ENCODE assay signal across 1 cellular context in the genomic region with DNA sequence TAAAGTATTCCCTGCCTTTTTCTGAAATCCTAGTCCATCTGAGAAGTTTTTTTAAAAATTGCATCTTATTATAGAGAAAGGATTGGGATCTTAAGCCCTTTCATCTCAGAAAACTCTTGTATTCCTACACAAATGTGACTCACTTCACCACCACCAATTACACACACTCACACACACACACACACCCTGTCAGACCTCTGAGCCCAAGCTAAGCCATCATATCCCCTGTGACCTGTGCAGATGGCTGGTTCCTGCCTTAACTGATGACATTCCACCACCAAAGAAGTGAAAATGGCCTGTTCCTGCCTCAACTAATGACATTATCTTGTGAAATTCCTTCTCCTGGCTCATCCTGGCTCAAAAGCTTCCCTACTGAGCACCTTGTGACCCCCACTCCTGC.
TF ChIP-seq lines count a peak whose summit lies in the region.

No MANE protein-coding gene starts in this region.

TF ChIP-seq in IMR-90, 13 proteins besides CTCF, POLR2A, EP300 and RAD21 (continued from another document):
- no peak for TF ChIP-seq CEBPB (IDR thresholded peaks at IDR 0.05; ENCODE audit: low read depth, low read length)
